In the genomic region with DNA sequence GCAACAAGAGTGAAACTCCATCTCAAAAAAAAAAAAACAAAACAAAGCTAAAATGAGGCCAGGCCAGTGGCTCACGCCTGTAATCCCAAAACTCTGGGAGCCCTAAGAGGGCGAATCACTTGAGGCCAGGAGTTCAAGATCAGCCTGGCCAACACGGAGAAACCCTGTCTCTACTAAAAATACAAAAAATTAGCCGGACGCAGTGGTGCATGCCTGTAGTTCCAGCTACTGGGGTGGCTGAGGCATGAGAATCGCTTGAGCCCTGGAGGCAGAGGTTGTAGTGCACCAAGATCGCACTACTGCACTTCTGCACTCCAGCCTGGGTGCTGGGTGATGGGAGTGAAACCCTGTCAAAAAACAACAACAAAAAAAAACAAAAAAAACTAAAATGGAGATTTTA, we compare ENCODE assay signal across 13 cellular contexts.
DNase-seq lines count a peak whose midpoint lies in the region; ATAC-seq and TF ChIP-seq lines count a peak whose summit lies in the region.
"Had no signal": no experiment of that assay in that cellular context is flagged by ENCODE, and none has a peak within 500 bp of the region (broad histone marks: within the 10 kb centered on the region; RNA-seq: fewer than 3 reads in every experiment).

No MANE protein-coding gene starts in this region.

- H3K9me3 Mint-ChIP-seq in stimulated activated naive CD8-positive, alpha-beta T cell treated with anti-CD3 and anti-CD28 coated beads, Interleukin-15, Interleukin-2, amounts not matched to agents 100 ng/mL and 50 ng/mL, for 24 hours: no peaks in the 10 kb centered on the region
- no peaks in the 10 kb centered on the region for H3K9me3 Mint-ChIP-seq in activated CD8-positive, alpha-beta T cell treated with anti-CD3 and anti-CD28 coated beads, Interleukin-2, amount 10 ng/mL, durations not matched to agents 7 days and 5 days (ENCODE audit: insufficient read depth)
- H3K9me3 Mint-ChIP-seq in Caco-2 (ENCODE audit: unreplicated experiment): no peaks in the 10 kb centered on the region
- H3K9me3 Mint-ChIP-seq: nephron had no signal

- ATAC-seq in stimulated activated naive CD8-positive, alpha-beta T cell treated with anti-CD3 and anti-CD28 coated beads, Interleukin-15, Interleukin-2, amounts not matched to agents 100 U/mL and 50 U/mL, for 24 hours: no peak
- ATAC-seq in HG02763 (IDR thresholded peaks at IDR 0.05; ENCODE audit: unreplicated experiment): peak; percentile 41
- ATAC-seq in activated CD8-positive, alpha-beta T cell treated with anti-CD3 and anti-CD28 coated beads, Interleukin-2, amount 10 ng/mL, durations not matched to agents 7 days and 5 days: no peak
- no peak for ATAC-seq in gastroesophageal sphincter

- POLR2A ChIA-PET in activated CD8-positive, alpha-beta T cell treated with anti-CD3 and anti-CD28 coated beads, Interleukin-2, amount 10 ng/mL, durations not matched to agents 7 days and 5 days (lab: Charles Lee): interaction anchor here (0.7 to 1.8 kb wide), 4 partner anchors 8 to 102 kb away, joined by 4 to 5 read pairs (median 4); no protein-coding TSS in a partner anchor
- POLR2A ChIA-PET in Caco-2 (lab: Charles Lee): no interaction called here

- WGBS in gastroesophageal sphincter (ENCODE audit: low coverage in 1 of 2), 2 donors: 97% methylated on average over 3 of the region's 7 CpGs; no CpG with 5 or more reads in 1 of the 2 donors

- no peak overlapping the region for H3K27ac ChIP-seq in gastroesophageal sphincter

- intact Hi-C loops in Caco-2 (cut with micrococcal nuclease; ENCODE audit: unreplicated experiment): no loop called here

- no peak for TF ChIP-seq EP300 in gastroesophageal sphincter (IDR thresholded peaks at IDR 0.05)

- H3K4me1 ChIP-seq in Caco-2 (no peaks in the 10 kb centered on the region), gastroesophageal sphincter (peaks cover 0 to 24% (median 3%) of the 10 kb centered on the region in 3 donors)
- H3K4me1 ChIP-seq: BE2C, HAP-1 had no signal

- H3K27ac Mint-ChIP-seq in stimulated activated naive CD8-positive, alpha-beta T cell treated with anti-CD3 and anti-CD28 coated beads, Interleukin-15, Interleukin-2, amounts not matched to agents 100 ng/mL and 50 ng/mL, for 24 hours: peak overlapping the region; percentile 85
- peak overlapping the region; percentile 43 for H3K27ac Mint-ChIP-seq in activated CD8-positive, alpha-beta T cell treated with anti-CD3 and anti-CD28 coated beads, Interleukin-2, amount 10 ng/mL, durations not matched to agents 7 days and 5 days
- no peak overlapping the region for H3K27ac Mint-ChIP-seq in Caco-2 (ENCODE audit: unreplicated experiment)
- H3K27ac Mint-ChIP-seq: nephron had no signal

- DNase-seq in stimulated activated naive CD8-positive, alpha-beta T cell treated with anti-CD3 and anti-CD28 coated beads, Interleukin-15, Interleukin-2, amounts not matched to agents 100 U/mL and 50 U/mL, for 24 hours: no peak
- no peak for DNase-seq in activated CD8-positive, alpha-beta T cell treated with anti-CD3 and anti-CD28 coated beads, Interleukin-2, amount 10 ng/mL, durations not matched to agents 7 days and 5 days
- no peak for DNase-seq in NCI-H748 treated with DMSO at 0.1 percent for 48 hours (lab: John Stamatoyannopoulos, UW)
- no peak for DNase-seq in Caco-2
- no peak for DNase-seq in NCI-H510A treated with DMSO at 0.1 percent for 48 hours (lab: John Stamatoyannopoulos, UW)
- DNase-seq: BE2C, NCI-H524 treated with DMSO at 0.1 percent for 48 hours, small intestine had no signal

- no peaks in the 10 kb centered on the region for H3K36me3 ChIP-seq in Caco-2 (ENCODE audit: control insufficient read depth, insufficient read depth, low read length)
- H3K36me3 ChIP-seq in gastroesophageal sphincter: no peaks in the 10 kb centered on the region
- H3K36me3 ChIP-seq: BE2C, HAP-1 had no signal

- no peak overlapping the region for H3K4me3 Mint-ChIP-seq in stimulated activated naive CD8-positive, alpha-beta T cell treated with anti-CD3 and anti-CD28 coated beads, Interleukin-15, Interleukin-2, amounts not matched to agents 100 ng/mL and 50 ng/mL, for 24 hours
- peak overlapping the region; percentile 4 for H3K4me3 Mint-ChIP-seq in activated CD8-positive, alpha-beta T cell treated with anti-CD3 and anti-CD28 coated beads, Interleukin-2, amount 10 ng/mL, durations not matched to agents 7 days and 5 days
- H3K4me3 Mint-ChIP-seq in Caco-2 (ENCODE audit: unreplicated experiment): no peak overlapping the region
- H3K4me3 Mint-ChIP-seq: nephron had no signal

- TF ChIP-seq POLR2A in gastroesophageal sphincter (IDR thresholded peaks at IDR 0.05): no peak

- no peaks in the 10 kb centered on the region for H3K27me3 Mint-ChIP-seq in stimulated activated naive CD8-positive, alpha-beta T cell treated with anti-CD3 and anti-CD28 coated beads, Interleukin-15, Interleukin-2, amounts not matched to agents 100 ng/mL and 50 ng/mL, for 24 hours
- no peaks in the 10 kb centered on the region for H3K27me3 Mint-ChIP-seq in activated CD8-positive, alpha-beta T cell treated with anti-CD3 and anti-CD28 coated beads, Interleukin-2, amount 10 ng/mL, durations not matched to agents 7 days and 5 days (ENCODE audit: low read depth)
- H3K27me3 Mint-ChIP-seq in Caco-2 (ENCODE audit: insufficient read depth, unreplicated experiment): peaks cover 3% of the 10 kb centered on the region

- peaks cover 45% of the 10 kb centered on the region for H3K36me3 Mint-ChIP-seq in stimulated activated naive CD8-positive, alpha-beta T cell treated with anti-CD3 and anti-CD28 coated beads, Interleukin-15, Interleukin-2, amounts not matched to agents 100 ng/mL and 50 ng/mL, for 24 hours (ENCODE audit: low read depth)
- H3K36me3 Mint-ChIP-seq in activated CD8-positive, alpha-beta T cell treated with anti-CD3 and anti-CD28 coated beads, Interleukin-2, amount 10 ng/mL, durations not matched to agents 7 days and 5 days (ENCODE audit: low read depth): peaks cover 50% of the 10 kb centered on the region
- H3K36me3 Mint-ChIP-seq in Caco-2 (ENCODE audit: insufficient read depth, unreplicated experiment): no peaks in the 10 kb centered on the region

- H3K4me3 ChIP-seq in Caco-2 (ENCODE audit: low read depth, low read length): no peak overlapping the region
- no peak overlapping the region for H3K4me3 ChIP-seq in gastroesophageal sphincter
- H3K4me3 ChIP-seq: HAP-1 had no signal

- no TSS peak for BruUV-seq in Caco-2 (replicated peaks; lab: Mats Ljungman, UMichigan)

- H3K9me3 ChIP-seq in Caco-2: no peaks in the 10 kb centered on the region
- no peaks in the 10 kb centered on the region for H3K9me3 ChIP-seq in gastroesophageal sphincter
- H3K9me3 ChIP-seq: BE2C, HAP-1 had no signal

- peaks cover 93% of the 10 kb centered on the region for H3K4me1 Mint-ChIP-seq in stimulated activated naive CD8-positive, alpha-beta T cell treated with anti-CD3 and anti-CD28 coated beads, Interleukin-15, Interleukin-2, amounts not matched to agents 100 ng/mL and 50 ng/mL, for 24 hours (ENCODE audit: low read depth)
- H3K4me1 Mint-ChIP-seq in activated CD8-positive, alpha-beta T cell treated with anti-CD3 and anti-CD28 coated beads, Interleukin-2, amount 10 ng/mL, durations not matched to agents 7 days and 5 days (ENCODE audit: low read depth): peaks cover 82% of the 10 kb centered on the region
- no peaks in the 10 kb centered on the region for H3K4me1 Mint-ChIP-seq in Caco-2 (ENCODE audit: low read depth, unreplicated experiment)
- H3K4me1 Mint-ChIP-seq: nephron had no signal

- TF ChIP-seq CTCF in Caco-2 (IDR thresholded peaks at IDR 0.05; ENCODE audit: insufficient read depth in 1 of 2, low read depth in 1 of 2, low read length in 1 of 2, severe bottlenecking in 1 of 2, unreplicated experiment in 1 of 2) (no peak), gastroesophageal sphincter (IDR thresholded peaks at IDR 0.05) (no peak)

- CTCF ChIA-PET in activated CD8-positive, alpha-beta T cell treated with anti-CD3 and anti-CD28 coated beads, Interleukin-2, amount 10 ng/mL, durations not matched to agents 7 days and 5 days (lab: Charles Lee): interaction anchor here (1.0 to 7.1 kb wide), 16 partner anchors 8 to 103 kb away, joined by 3 to 76 read pairs (median 14); no protein-coding TSS in a partner anchor
- CTCF ChIA-PET in Caco-2 (lab: Charles Lee): no interaction called here

- H3K27me3 ChIP-seq in Caco-2 (replicated peaks; ENCODE audit: control insufficient read depth, insufficient read depth, low read length): no peaks in the 10 kb centered on the region
- H3K27me3 ChIP-seq in gastroesophageal sphincter: no peaks in the 10 kb centered on the region
- H3K27me3 ChIP-seq: BE2C had no signal
